In genomic region chr9:6640268-6641072, GRCh38 we compare ENCODE assay signal across 24 cellular contexts. TPM values are rescaled to one million over a fixed set of nuclear protein-coding genes. Genes with fewer than 3 reads are reported as not detected.
DNase-seq lines count a peak whose midpoint lies in the region; ATAC-seq, FAIRE-seq and TF ChIP-seq lines count a peak whose summit lies in the region.
"Had no signal": no experiment of that assay in that cellular context is flagged by ENCODE, and none has a peak within 500 bp of the region (broad histone marks: within the 10 kb centered on the region; RNA-seq: fewer than 3 reads in every experiment).

No MANE protein-coding gene starts in this region.

- no peak overlapping the region for H3K27ac Mint-ChIP-seq in activated CD4-positive, alpha-beta T cell treated with anti-CD3 and anti-CD28 coated beads, Interleukin-2, amount 10 ng/mL, durations not matched to agents 7 days and 5 days
- H3K27ac Mint-ChIP-seq: activated CD4-positive, alpha-beta T cell treated with anti-CD3 and anti-CD28 coated beads, Interleukin-2, amount 10 ng/mL, durations not matched to agents 24 days and 14 days; activated CD8-positive, alpha-beta memory T cell treated with anti-CD3 and anti-CD28 coated beads, Interleukin-2, amount 10 ng/mL, durations not matched to agents 7 days and 5 days; naive thymus-derived CD4-positive, alpha-beta T cell; stimulated activated naive CD8-positive, alpha-beta T cell treated with anti-CD3 and anti-CD28 coated beads, Interleukin-15, Interleukin-2, amounts not matched to agents 100 ng/mL and 50 ng/mL, for 24 hours had no signal

- H3F3A ChIP-seq in MM.1S (ENCODE audit: insufficient read depth, low read length) = peaks cover 18% of the 10 kb centered on the region

- H3K4me3 ChIP-seq in MM.1S (ENCODE audit: low read length) = peak overlapping the region; percentile 25
- peak overlapping the region in 1 of 2 donors; percentile 46 for H3K4me3 ChIP-seq in kidney (ENCODE audit: low read length in 2 of 2)
- no peak overlapping the region for H3K4me3 ChIP-seq in neuronal stem cell (ENCODE audit: low read length in 2 of 2)
- no peak overlapping the region for H3K4me3 ChIP-seq in left lung
- H3K4me3 ChIP-seq: BLaER1 treated with 17β-estradiol and CSF1 and Interleukin-3, amounts not matched to agents 10 nM and 100 nM; ovary; tibial nerve had no signal

- peaks cover 11% of the 10 kb centered on the region for H3K4me1 Mint-ChIP-seq in activated CD4-positive, alpha-beta T cell treated with anti-CD3 and anti-CD28 coated beads, Interleukin-2, amount 10 ng/mL, durations not matched to agents 7 days and 5 days

- H2BK5ac ChIP-seq in neuronal stem cell (ENCODE audit: low read length) = no peak overlapping the region

- peaks cover 3% of the 10 kb centered on the region for H3K36me3 Mint-ChIP-seq in activated CD4-positive, alpha-beta T cell treated with anti-CD3 and anti-CD28 coated beads, Interleukin-2, amount 10 ng/mL, durations not matched to agents 7 days and 5 days (ENCODE audit: low read depth)
- H3K36me3 Mint-ChIP-seq: activated CD8-positive, alpha-beta memory T cell treated with anti-CD3 and anti-CD28 coated beads, Interleukin-2, amount 10 ng/mL, durations not matched to agents 7 days and 5 days had no signal

- H3K9ac ChIP-seq in MM.1S (ENCODE audit: low read length) (peak overlapping the region; percentile 54), kidney (ENCODE audit: low read length in 2 of 2) (no peak overlapping the region), neuronal stem cell (ENCODE audit: low read depth, low read length, poor library complexity) (no peak overlapping the region)
- H3K9ac ChIP-seq: BLaER1 treated with 17β-estradiol and CSF1 and Interleukin-3, amounts not matched to agents 10 nM and 100 nM had no signal

- no peak overlapping the region for H3K14ac ChIP-seq in neuronal stem cell (ENCODE audit: low read length)

- H3K36me3 ChIP-seq in MM.1S (replicated peaks; ENCODE audit: insufficient read depth, low read length) = no peaks in the 10 kb centered on the region
- H3K36me3 ChIP-seq in kidney (ENCODE audit: control insufficient read depth in 1 of 2, insufficient read depth in 2 of 2, low read length in 2 of 2) = no peaks in the 10 kb centered on the region
- H3K36me3 ChIP-seq in neuronal stem cell (replicated peaks in 1 of 2; ENCODE audit: control insufficient read depth in 2 of 2, insufficient read depth in 2 of 2, low read length in 2 of 2) = peaks cover 4 to 59% of the 10 kb centered on the region in 2 donors
- H3K36me3 ChIP-seq in left lung = no peaks in the 10 kb centered on the region
- H3K36me3 ChIP-seq: BLaER1 treated with 17β-estradiol and CSF1 and Interleukin-3, amounts not matched to agents 10 nM and 100 nM; ovary; tibial nerve had no signal

- H3K4me2 ChIP-seq in MM.1S (ENCODE audit: low read depth, low read length) (peak overlapping the region; percentile 67), neuronal stem cell (ENCODE audit: insufficient read depth, low read length, poor library complexity, severe bottlenecking) (no peak overlapping the region)

- H3K9me3 ChIP-seq in MM.1S (replicated peaks; ENCODE audit: insufficient read depth, low read length) (no peaks in the 10 kb centered on the region), kidney (ENCODE audit: control insufficient read depth in 1 of 2, low read length in 2 of 2) (no peaks in the 10 kb centered on the region), neuronal stem cell (replicated peaks in 1 of 2; ENCODE audit: control insufficient read depth in 2 of 2, insufficient read depth in 1 of 2, low read depth in 1 of 2, low read length in 2 of 2) (no peaks in the 10 kb centered on the region), left lung (no peaks in the 10 kb centered on the region)
- H3K9me3 ChIP-seq: ovary, tibial nerve had no signal

- H3K9me3 Mint-ChIP-seq in activated CD4-positive, alpha-beta T cell treated with anti-CD3 and anti-CD28 coated beads, Interleukin-2, amount 10 ng/mL, durations not matched to agents 7 days and 5 days = no peaks in the 10 kb centered on the region
- H3K9me3 Mint-ChIP-seq: activated CD4-positive, alpha-beta T cell treated with anti-CD3 and anti-CD28 coated beads, Interleukin-2, amount 10 ng/mL, durations not matched to agents 24 days and 14 days; H9; stimulated activated naive CD8-positive, alpha-beta T cell treated with anti-CD3 and anti-CD28 coated beads, Interleukin-15, Interleukin-2, amounts not matched to agents 100 ng/mL and 50 ng/mL, for 24 hours had no signal

- H3K27ac ChIP-seq in MM.1S (ENCODE audit: low read length) (peak overlapping the region; percentile 83), RWPE1 (peak overlapping the region; percentile 81), kidney (ENCODE audit: low read depth in 2 of 2, low read length in 2 of 2) (peak overlapping the region; percentile 76 to 81), neuronal stem cell (replicated peaks; ENCODE audit: low read length) (peak overlapping the region; percentile 44), left lung (no peak overlapping the region)
- H3K27ac ChIP-seq: BLaER1 treated with 17β-estradiol and CSF1 and Interleukin-3, amounts not matched to agents 10 nM and 100 nM; ovary; tibial nerve had no signal

- no CpG with 5 or more reads among the region's 9 CpGs for WGBS in neuronal stem cell (ENCODE audit: extremely low coverage in 2 of 2, insufficient read length in 2 of 2, insufficient replicate concordance in 1 of 2), 2 donors

- H4K20me1 ChIP-seq in MM.1S (ENCODE audit: insufficient read depth, low read length) = no peaks in the 10 kb centered on the region

- H3K18ac ChIP-seq in neuronal stem cell (ENCODE audit: low read length) = no peak overlapping the region

- intact Hi-C loops in kidney (cut with DNase I) (no loop called here), left lung (cut with DNase I) (no loop called here)

- CTCF ChIA-PET in RWPE1 (lab: Yijun Ruan, JAX) = no interaction called here
- CTCF ChIA-PET in activated CD4-positive, alpha-beta T cell treated with anti-CD3 and anti-CD28 coated beads, Interleukin-2, amount 10 ng/mL, durations not matched to agents 7 days and 5 days (lab: Charles Lee) = interaction anchor here (0.6 to 1.5 kb wide), 2 partner anchors 15 to 92 kb away, joined by 3 read pairs; no protein-coding TSS in a partner anchor

- H4K91ac ChIP-seq in neuronal stem cell (ENCODE audit: low read depth, low read length, poor library complexity) = no peak overlapping the region

- peaks cover 4% of the 10 kb centered on the region for H3K79me1 ChIP-seq in neuronal stem cell (ENCODE audit: low read depth, low read length)

- peaks cover 50% of the 10 kb centered on the region for H3K27me3 Mint-ChIP-seq in activated CD4-positive, alpha-beta T cell treated with anti-CD3 and anti-CD28 coated beads, Interleukin-2, amount 10 ng/mL, durations not matched to agents 7 days and 5 days

- H3K79me2 ChIP-seq in MM.1S (ENCODE audit: low read length) = peaks cover 92% of the 10 kb centered on the region

- H3K27me3 ChIP-seq in MM.1S (replicated peaks; ENCODE audit: insufficient read depth, low read length) (no peaks in the 10 kb centered on the region), neuronal stem cell (ENCODE audit: control insufficient read depth in 3 of 3, insufficient read depth in 3 of 3, low read depth in 1 of 3, low read length in 3 of 3) (no peaks in the 10 kb centered on the region), left lung (peaks cover 32 to 50% of the 10 kb centered on the region in 2 donors)
- H3K27me3 ChIP-seq: ovary had no signal

- H3K9me2 ChIP-seq in MM.1S (replicated peaks; ENCODE audit: insufficient read depth, low read length) = no peaks in the 10 kb centered on the region

- H3K4ac ChIP-seq in neuronal stem cell (ENCODE audit: low read length) = no peak overlapping the region

- no peak overlapping the region for H2AFZ ChIP-seq in MM.1S (ENCODE audit: low read length)
- H2AFZ ChIP-seq in neuronal stem cell (ENCODE audit: low read length) = no peak overlapping the region

- no peak for FAIRE-seq in kidney (lab: Jason Lieb, UNC)

- no peak for TF ChIP-seq CTCF in MM.1S (IDR thresholded peaks at IDR 0.05; ENCODE audit: low read length)
- TF ChIP-seq CTCF in RWPE1 (conservative IDR thresholded peaks at IDR 0.05; ENCODE audit: low read depth) = no peak
- no peak for TF ChIP-seq CTCF in kidney (IDR thresholded peaks at IDR 0.05; ENCODE audit: borderline replicate concordance, extremely low read depth, insufficient read depth)
- TF ChIP-seq CTCF in left lung (IDR thresholded peaks at IDR 0.05) = no peak

- H2BK120ac ChIP-seq in neuronal stem cell (ENCODE audit: low read depth, low read length) = no peak overlapping the region

- H2AK5ac ChIP-seq in neuronal stem cell (ENCODE audit: low read depth, low read length) = no peak overlapping the region

- H2BK15ac ChIP-seq in neuronal stem cell (ENCODE audit: low read length) = no peak overlapping the region

- ATAC-seq in HG02852 (IDR thresholded peaks at IDR 0.05; ENCODE audit: unreplicated experiment) (no peak), left lung (no peak)
- ATAC-seq: activated CD8-positive, alpha-beta memory T cell treated with anti-CD3 and anti-CD28 coated beads, Interleukin-2, amount 10 ng/mL, durations not matched to agents 7 days and 5 days; left cardiac atrium; naive thymus-derived CD4-positive, alpha-beta T cell; right cardiac atrium had no signal

- H2BK12ac ChIP-seq in neuronal stem cell (ENCODE audit: low read length) = no peak overlapping the region

- H3K4me3 Mint-ChIP-seq in activated CD4-positive, alpha-beta T cell treated with anti-CD3 and anti-CD28 coated beads, Interleukin-2, amount 10 ng/mL, durations not matched to agents 7 days and 5 days = no peak overlapping the region
- H3K4me3 Mint-ChIP-seq: activated CD4-positive, alpha-beta T cell treated with anti-CD3 and anti-CD28 coated beads, Interleukin-2, amount 10 ng/mL, durations not matched to agents 24 days and 14 days; activated CD8-positive, alpha-beta memory T cell treated with anti-CD3 and anti-CD28 coated beads, Interleukin-2, amount 10 ng/mL, durations not matched to agents 7 days and 5 days; H9; stimulated activated naive CD8-positive, alpha-beta T cell treated with anti-CD3 and anti-CD28 coated beads, Interleukin-15, Interleukin-2, amounts not matched to agents 100 ng/mL and 50 ng/mL, for 24 hours had no signal

- H3K4me1 ChIP-seq in MM.1S (ENCODE audit: low read length) (peaks cover 41% of the 10 kb centered on the region), kidney (ENCODE audit: control insufficient read depth in 1 of 2, insufficient read depth in 1 of 2, low read depth in 1 of 2, low read length in 2 of 2) (peaks cover 7 to 17% of the 10 kb centered on the region in 2 donors), neuronal stem cell (ENCODE audit: control insufficient read depth in 2 of 2, insufficient read depth in 1 of 2, low read depth in 1 of 2, low read length in 2 of 2) (peaks cover 8 to 9% of the 10 kb centered on the region in 2 donors), left lung (peaks cover 5 to 13% of the 10 kb centered on the region in 2 donors)

- H4K8ac ChIP-seq in neuronal stem cell (ENCODE audit: low read depth, low read length) = no peak overlapping the region

- DNase-seq in MM.1S = peak; percentile 42
- DNase-seq in RWPE1 (ENCODE audit: low spot score) = no peak
- DNase-seq in kidney = peak; percentile 77
- no peak for DNase-seq in neuronal stem cell (ENCODE audit: low spot score)
- no peak for DNase-seq in activated T-cell treated with anti-CD3 and anti-CD28 coated beads for 4 hours
- no peak for DNase-seq in left lung
- no peak for DNase-seq in activated CD4-positive, alpha-beta T cell treated with anti-CD3 and anti-CD28 coated beads, Interleukin-2, amount 10 ng/mL, durations not matched to agents 7 days and 5 days
- DNase-seq: activated CD4-positive, alpha-beta T cell treated with anti-CD3 and anti-CD28 coated beads, Interleukin-2, amount 10 ng/mL, durations not matched to agents 24 days and 14 days; activated CD8-positive, alpha-beta memory T cell treated with anti-CD3 and anti-CD28 coated beads, Interleukin-2, amount 10 ng/mL, durations not matched to agents 7 days and 5 days; activated naive CD4-positive, alpha-beta T cell treated with anti-CD3 and anti-CD28 coated beads, Interleukin-2, amount 50 U/mL, for 16 hours; cortex of kidney; EL; H9; left cardiac atrium; mesendoderm; naive thymus-derived CD4-positive, alpha-beta T cell; NCI-H1092 treated with DMSO at 0.1 percent for 48 hours; NCI-H2029 treated with DMSO at 0.1 percent for 48 hours; ovary; right cardiac atrium had no signal

- H3K23ac ChIP-seq in neuronal stem cell (ENCODE audit: low read depth, low read length, poor library complexity) = no peak overlapping the region

- POLR2A ChIA-PET in RWPE1 (lab: Yijun Ruan, JAX; ENCODE audit: low non-redundant PET) = no interaction called here
- POLR2A ChIA-PET in activated CD4-positive, alpha-beta T cell treated with anti-CD3 and anti-CD28 coated beads, Interleukin-2, amount 10 ng/mL, durations not matched to agents 7 days and 5 days (lab: Charles Lee) = no interaction called here

RNA-seq across cellular contexts. Expression of gene GLDC, which starts 5.1 kb away (rescaled TPM):
- total RNA-seq in kidney = 60.1 TPM
- polyA plus RNA-seq in kidney (ENCODE audit: insufficient read depth, low read depth, low replicate concordance) = 79.7 TPM
- polyA plus RNA-seq in neuronal stem cell (2013, experiment 1 of 2) = 46.6 TPM
- 46.6 TPM for polyA plus RNA-seq in neuronal stem cell (2013, experiment 2 of 2)
- 1 to 10 TPM in 1 of 2 donors, under 1 TPM in 1; 0.41 to 3.0 TPM for total RNA-seq in left lung
- under 1 TPM; 0.50 to 0.69 TPM for total RNA-seq in activated CD4-positive, alpha-beta T cell treated with anti-CD3 and anti-CD28 coated beads, Interleukin-2, amount 10 ng/mL, durations not matched to agents 7 days and 5 days
- polyA plus RNA-seq: naive thymus-derived CD4-positive, alpha-beta T cell had no signal

Comparison
In these comparisons a context has a peak if more than half of its experiments do, and no peak if none do; other contexts are left out.
1. DNase-seq: peak in MM.1S (single experiment) and kidney (single experiment); none in RWPE1 (single experiment), neuronal stem cell (single experiment), activated T-cell treated with anti-CD3 and anti-CD28 coated beads for 4 hours (single experiment), left lung (0 of 2) and activated CD4-positive, alpha-beta T cell treated with anti-CD3 and anti-CD28 coated beads, Interleukin-2, amount 10 ng/mL, durations not matched to agents 7 days and 5 days (single experiment).
2. H3K27ac ChIP-seq: peak in MM.1S (single experiment), RWPE1 (single experiment), kidney (2 of 2) and neuronal stem cell (single experiment); none in left lung (0 of 2).
3. RNA of gene GLDC, which starts 5.1 kb away (total RNA-seq): 60.1 TPM in kidney (single experiment); 0.41 to 3.0 TPM in left lung and 0.50 to 0.69 TPM in activated CD4-positive, alpha-beta T cell treated with anti-CD3 and anti-CD28 coated beads, Interleukin-2, amount 10 ng/mL, durations not matched to agents 7 days and 5 days; every median in the first group is over 10 times any median in the second.